ENCODE assay signal across 24 cellular contexts in genomic region chr1:47866631-47867446, GRCh38.
DNase-seq lines count a peak whose midpoint lies in the region; ATAC-seq and FAIRE-seq lines count a peak whose summit lies in the region.
"Had no signal": no experiment of that assay in that cellular context is flagged by ENCODE, and none has a peak within 500 bp of the region (broad histone marks: within the 10 kb centered on the region; RNA-seq: fewer than 3 reads in every experiment).

No MANE protein-coding gene starts in this region.

- peak; percentile 65 for ATAC-seq in left lobe of liver
- no peak for ATAC-seq in stimulated activated memory B cell treated with anti-CD40 and anti-IgM and Interleukin-4, amounts not matched to agents 10 μg/mL and 1 μg/mL and 100 μg/mL, for 72 hours
- no peak for ATAC-seq in HG03342 (IDR thresholded peaks at IDR 0.05; ENCODE audit: unreplicated experiment)
- ATAC-seq: CD8-positive, alpha-beta T cell; GM23338; naive thymus-derived CD4-positive, alpha-beta T cell had no signal

- H3K9me3 ChIP-seq in small intestine (ENCODE audit: control insufficient read depth, low read depth), result no peaks in the 10 kb centered on the region
- H3K9me3 ChIP-seq: breast epithelium, suprapubic skin had no signal

- FAIRE-seq in small intestine (lab: Jason Lieb, UNC), result no peak
- FAIRE-seq: colon, kidney had no signal

- no peak overlapping the region for H3K4me3 Mint-ChIP-seq in stimulated activated memory B cell treated with anti-CD40 and anti-IgM and Interleukin-4, amounts not matched to agents 10 μg/mL and 1 μg/mL and 100 μg/mL, for 72 hours
- H3K4me3 Mint-ChIP-seq: activated CD4-positive, alpha-beta memory T cell treated with anti-CD3 and anti-CD28 coated beads, Interleukin-2, amount 10 ng/mL, durations not matched to agents 7 days and 5 days; CD8-positive, alpha-beta T cell; endodermal cell; GM23338; memory B cell; naive thymus-derived CD4-positive, alpha-beta T cell had no signal

- no peaks in the 10 kb centered on the region for H3K4me1 Mint-ChIP-seq in stimulated activated memory B cell treated with anti-CD40 and anti-IgM and Interleukin-4, amounts not matched to agents 10 μg/mL and 1 μg/mL and 100 μg/mL, for 72 hours
- H3K4me1 Mint-ChIP-seq: activated CD4-positive, alpha-beta memory T cell treated with anti-CD3 and anti-CD28 coated beads, Interleukin-2, amount 10 ng/mL, durations not matched to agents 7 days and 5 days; GM23338; memory B cell; naive thymus-derived CD4-positive, alpha-beta T cell had no signal

- no peaks in the 10 kb centered on the region for H3K36me3 ChIP-seq in small intestine (ENCODE audit: control insufficient read depth in 2 of 2, insufficient read depth in 2 of 2, low read length in 2 of 2)
- H3K36me3 ChIP-seq: breast epithelium, suprapubic skin had no signal

- no peak overlapping the region for H3K4me3 ChIP-seq in small intestine (ENCODE audit: low read depth in 1 of 2, low read length in 2 of 2)
- H3K4me3 ChIP-seq: breast epithelium, GM23338, suprapubic skin had no signal

- no peak overlapping the region for H3K27ac Mint-ChIP-seq in stimulated activated memory B cell treated with anti-CD40 and anti-IgM and Interleukin-4, amounts not matched to agents 10 μg/mL and 1 μg/mL and 100 μg/mL, for 72 hours
- H3K27ac Mint-ChIP-seq: activated CD4-positive, alpha-beta memory T cell treated with anti-CD3 and anti-CD28 coated beads, Interleukin-2, amount 10 ng/mL, durations not matched to agents 7 days and 5 days; CD8-positive, alpha-beta T cell; endodermal cell; GM23338; memory B cell; naive thymus-derived CD4-positive, alpha-beta T cell had no signal

- DNase-seq in NCI-H1694 (lab: John Stamatoyannopoulos, UW) (peak; percentile 81), NCI-H69 (lab: John Stamatoyannopoulos, UW) (peak; percentile 67), left lobe of liver (ENCODE audit: low spot score) (no peak), small intestine (peak; percentile 45)
- no peak for DNase-seq in activated CD4-positive, alpha-beta T cell treated with anti-CD3 and anti-CD28 coated beads for 1 hour
- DNase-seq: activated CD4-positive, alpha-beta memory T cell treated with anti-CD3 and anti-CD28 coated beads, Interleukin-2, amount 10 ng/mL, durations not matched to agents 7 days and 5 days; activated gamma-delta T cell; CD8-positive, alpha-beta T cell; endodermal cell; kidney; naive thymus-derived CD4-positive, alpha-beta T cell; NCI-H1092 treated with DMSO at 0.1 percent for 48 hours; NCI-H2081 treated with DMSO at 0.1 percent for 48 hours; NCI-H526; Right ventricle myocardium superior had no signal

- H3K27me3 ChIP-seq in small intestine (ENCODE audit: control insufficient read depth in 2 of 2, insufficient read depth in 2 of 2, low read length in 2 of 2), result no peaks in the 10 kb centered on the region
- H3K27me3 ChIP-seq: breast epithelium, suprapubic skin had no signal

- H3K36me3 Mint-ChIP-seq in stimulated activated memory B cell treated with anti-CD40 and anti-IgM and Interleukin-4, amounts not matched to agents 10 μg/mL and 1 μg/mL and 100 μg/mL, for 72 hours, result no peaks in the 10 kb centered on the region
- H3K36me3 Mint-ChIP-seq: CD8-positive, alpha-beta T cell; memory B cell; naive thymus-derived CD4-positive, alpha-beta T cell had no signal

- peaks cover 12 to 15% of the 10 kb centered on the region in 2 donors for H3K4me1 ChIP-seq in small intestine (ENCODE audit: control insufficient read depth in 2 of 2, insufficient read depth in 1 of 2, low read depth in 1 of 2, low read length in 1 of 2)
- H3K4me1 ChIP-seq: breast epithelium, parathyroid adenoma, suprapubic skin had no signal

- WGBS in small intestine, 3 donors, result 64 to 67% (median 67%) methylated on average over 9 of the region's 9 CpGs

- H3K27ac ChIP-seq in small intestine (ENCODE audit: low read depth in 1 of 2, low read length in 1 of 2), result peak overlapping the region; percentile 84 to 89
- H3K27ac ChIP-seq: breast epithelium, HL-60, parathyroid adenoma, suprapubic skin had no signal

- H3K27me3 Mint-ChIP-seq in stimulated activated memory B cell treated with anti-CD40 and anti-IgM and Interleukin-4, amounts not matched to agents 10 μg/mL and 1 μg/mL and 100 μg/mL, for 72 hours, result no peaks in the 10 kb centered on the region

- no peaks in the 10 kb centered on the region for H3K9me3 Mint-ChIP-seq in stimulated activated memory B cell treated with anti-CD40 and anti-IgM and Interleukin-4, amounts not matched to agents 10 μg/mL and 1 μg/mL and 100 μg/mL, for 72 hours
- H3K9me3 Mint-ChIP-seq: activated CD4-positive, alpha-beta memory T cell treated with anti-CD3 and anti-CD28 coated beads, Interleukin-2, amount 10 ng/mL, durations not matched to agents 7 days and 5 days; CD8-positive, alpha-beta T cell; memory B cell; naive thymus-derived CD4-positive, alpha-beta T cell had no signal

Comparison
In these comparisons a context has a peak if more than half of its experiments do, and no peak if none do; other contexts are left out.
1. DNase-seq: peak in NCI-H1694 (single experiment), NCI-H69 (single experiment) and small intestine (single experiment); none in left lobe of liver (single experiment) and activated CD4-positive, alpha-beta T cell treated with anti-CD3 and anti-CD28 coated beads for 1 hour (single experiment).